Comparison of ENCODE assay signal across 8 cellular contexts in the genomic region with DNA sequence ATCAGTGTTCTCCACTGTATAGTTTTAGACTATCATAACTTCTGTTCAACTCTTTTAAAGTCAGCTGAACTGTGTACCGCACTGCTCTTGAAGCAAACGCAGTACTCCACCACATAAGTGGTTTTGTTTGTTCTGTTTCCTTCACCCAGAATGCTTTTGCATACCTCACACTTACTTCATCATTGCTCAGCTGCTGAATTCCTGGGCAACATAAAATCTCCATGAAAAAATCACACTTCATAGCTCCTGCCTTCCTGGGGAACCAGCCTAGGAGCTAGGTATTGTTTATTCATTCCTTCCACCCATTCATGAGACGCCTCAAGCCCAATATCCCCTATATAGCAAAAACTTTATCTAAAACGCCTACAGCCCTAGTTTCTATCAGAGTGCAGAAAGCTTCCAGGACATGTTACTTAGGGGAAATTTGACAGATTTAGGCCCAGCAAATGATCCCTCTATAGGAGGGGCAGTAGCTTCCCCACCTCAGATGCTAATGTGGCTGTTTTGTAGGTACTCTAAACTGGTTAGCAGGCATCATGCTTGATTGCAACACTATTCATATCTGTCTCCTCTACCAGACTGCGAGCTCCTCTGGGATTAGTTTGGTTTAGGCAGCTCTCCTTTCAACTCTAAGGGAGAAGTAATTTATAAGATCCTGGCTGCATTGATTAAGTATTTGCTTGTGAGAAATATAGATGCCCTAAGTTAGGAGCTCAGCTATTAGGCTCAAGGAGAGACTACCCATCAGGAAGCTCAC. TPM values are rescaled to one million over a fixed set of nuclear protein-coding genes. Genes with fewer than 3 reads are reported as not detected.
A peak's percentile ranks its signal among the peaks of the same experiment; 100 is the strongest.
DNase-seq lines count a peak whose midpoint lies in the region; ATAC-seq and TF ChIP-seq lines count a peak whose summit lies in the region.

No MANE protein-coding gene starts in this region.

- peak overlapping the region; percentile 86 for H3K4me3 Mint-ChIP-seq in activated naive CD4-positive, alpha-beta T cell treated with anti-CD3 and anti-CD28 coated beads, Interleukin-2, amount 50 U/mL, for 24 hours
- no peak overlapping the region for H3K4me3 Mint-ChIP-seq in activated naive CD4-positive, alpha-beta T cell treated with anti-CD3 and anti-CD28 coated beads, Interleukin-2, amount 10 ng/mL, durations not matched to agents 7 days and 5 days
- peak overlapping the region in 3 of 5 experiments; percentile 48 to 88 (median 86) for H3K4me3 Mint-ChIP-seq in brain
- H3K4me3 Mint-ChIP-seq in stimulated activated naive CD8-positive, alpha-beta T cell treated with anti-CD3 and anti-CD28 coated beads, Interleukin-15, amount 100 ng/mL, for 72 hours: peak overlapping the region; percentile 84 to 88

- H3K9me3 Mint-ChIP-seq in activated naive CD4-positive, alpha-beta T cell treated with anti-CD3 and anti-CD28 coated beads, Interleukin-2, amount 50 U/mL, for 24 hours: no peaks in the 10 kb centered on the region
- no peaks in the 10 kb centered on the region for H3K9me3 Mint-ChIP-seq in activated naive CD4-positive, alpha-beta T cell treated with anti-CD3 and anti-CD28 coated beads, Interleukin-2, amount 10 ng/mL, durations not matched to agents 7 days and 5 days
- peaks cover 0 to 5% (median 0%) of the 10 kb centered on the region in 5 experiments for H3K9me3 Mint-ChIP-seq in brain
- H3K9me3 Mint-ChIP-seq in stimulated activated naive CD8-positive, alpha-beta T cell treated with anti-CD3 and anti-CD28 coated beads, Interleukin-15, amount 100 ng/mL, for 72 hours: no peaks in the 10 kb centered on the region

- in situ Hi-C loops in GM13976 (cut with MboI; ENCODE audit: low sequenced_read_pairs, unreplicated experiment): loop anchor here (10.0 kb wide), 1 partner anchor 220 kb away; no protein-coding TSS in a partner anchor

- H3K27ac Mint-ChIP-seq in activated naive CD4-positive, alpha-beta T cell treated with anti-CD3 and anti-CD28 coated beads, Interleukin-2, amount 50 U/mL, for 24 hours: peak overlapping the region; percentile 49
- H3K27ac Mint-ChIP-seq in activated naive CD4-positive, alpha-beta T cell treated with anti-CD3 and anti-CD28 coated beads, Interleukin-2, amount 10 ng/mL, durations not matched to agents 7 days and 5 days: no peak overlapping the region
- H3K27ac Mint-ChIP-seq in brain: peak overlapping the region in 1 of 5 experiments; percentile 46
- peak overlapping the region in 1 of 2 donors; percentile 98 for H3K27ac Mint-ChIP-seq in stimulated activated naive CD8-positive, alpha-beta T cell treated with anti-CD3 and anti-CD28 coated beads, Interleukin-15, amount 100 ng/mL, for 72 hours

- CTCF ChIA-PET in activated naive CD4-positive, alpha-beta T cell treated with anti-CD3 and anti-CD28 coated beads, Interleukin-2, amount 10 ng/mL, durations not matched to agents 7 days and 5 days (lab: Charles Lee): interaction anchor here (0.6 to 7.1 kb wide), 19 partner anchors 10 to 332 kb away, joined by 3 to 124 read pairs (median 4); partner anchors contain the start of genes DHRS7 and PCNX4

- no peaks in the 10 kb centered on the region for H3K36me3 Mint-ChIP-seq in activated naive CD4-positive, alpha-beta T cell treated with anti-CD3 and anti-CD28 coated beads, Interleukin-2, amount 50 U/mL, for 24 hours
- H3K36me3 Mint-ChIP-seq in activated naive CD4-positive, alpha-beta T cell treated with anti-CD3 and anti-CD28 coated beads, Interleukin-2, amount 10 ng/mL, durations not matched to agents 7 days and 5 days: no peaks in the 10 kb centered on the region
- no peaks in the 10 kb centered on the region for H3K36me3 Mint-ChIP-seq in brain

- H3K27me3 Mint-ChIP-seq in activated naive CD4-positive, alpha-beta T cell treated with anti-CD3 and anti-CD28 coated beads, Interleukin-2, amount 50 U/mL, for 24 hours: peaks cover 2% of the 10 kb centered on the region
- no peaks in the 10 kb centered on the region for H3K27me3 Mint-ChIP-seq in activated naive CD4-positive, alpha-beta T cell treated with anti-CD3 and anti-CD28 coated beads, Interleukin-2, amount 10 ng/mL, durations not matched to agents 7 days and 5 days
- H3K27me3 Mint-ChIP-seq in brain: peaks cover 4% of the 10 kb centered on the region
- H3K27me3 Mint-ChIP-seq in stimulated activated naive CD8-positive, alpha-beta T cell treated with anti-CD3 and anti-CD28 coated beads, Interleukin-15, amount 100 ng/mL, for 72 hours: no peaks in the 10 kb centered on the region

- H3K4me1 Mint-ChIP-seq in activated naive CD4-positive, alpha-beta T cell treated with anti-CD3 and anti-CD28 coated beads, Interleukin-2, amount 50 U/mL, for 24 hours: peaks cover 13% of the 10 kb centered on the region
- H3K4me1 Mint-ChIP-seq in activated naive CD4-positive, alpha-beta T cell treated with anti-CD3 and anti-CD28 coated beads, Interleukin-2, amount 10 ng/mL, durations not matched to agents 7 days and 5 days: peaks cover 10% of the 10 kb centered on the region
- H3K4me1 Mint-ChIP-seq in brain: peaks cover 12% of the 10 kb centered on the region
- peaks cover 21% of the 10 kb centered on the region for H3K4me1 Mint-ChIP-seq in stimulated activated naive CD8-positive, alpha-beta T cell treated with anti-CD3 and anti-CD28 coated beads, Interleukin-15, amount 100 ng/mL, for 72 hours

- DNase-seq in activated naive CD4-positive, alpha-beta T cell treated with anti-CD3 and anti-CD28 coated beads, Interleukin-2, amount 10 ng/mL, durations not matched to agents 7 days and 5 days: no peak
- DNase-seq in stimulated activated naive CD8-positive, alpha-beta T cell treated with anti-CD3 and anti-CD28 coated beads, Interleukin-15, amount 100 ng/mL, for 72 hours: no peak
- DNase-seq in NCI-H82 treated with DMSO at 0.1 percent for 48 hours (lab: John Stamatoyannopoulos, UW; ENCODE audit: unreplicated experiment) (no peak), GM13976 (ENCODE audit: low spot score) (no peak)
- no peak for DNase-seq in activated CD4-positive, alpha-beta T cell treated with anti-CD3 and anti-CD28 coated beads, Interleukin-2, amount 50 U/mL, for 4 hours

- TF ChIP-seq CTCF in brain (conservative IDR thresholded peaks at IDR 0.05): no peak
- TF ChIP-seq CTCF in GM13976 (IDR thresholded peaks at IDR 0.05; ENCODE audit: borderline replicate concordance, control extremely low read depth, extremely low read depth, insufficient read depth, missing control alignments): no peak

- peak; percentile 21 for ATAC-seq in HG03103 (IDR thresholded peaks at IDR 0.05; ENCODE audit: low read depth, unreplicated experiment)
- ATAC-seq in stimulated activated naive CD8-positive, alpha-beta T cell treated with anti-CD3 and anti-CD28 coated beads, Interleukin-15, amount 100 ng/mL, for 72 hours: peak; percentile 49

RNA-seq across cellular contexts. Expression of gene LRRC9, which starts 44.5 kb away (rescaled TPM):
- polyA plus RNA-seq in brain (ENCODE audit: insufficient read depth, low read depth, low replicate concordance): 1.0 TPM
